In the genomic region with DNA sequence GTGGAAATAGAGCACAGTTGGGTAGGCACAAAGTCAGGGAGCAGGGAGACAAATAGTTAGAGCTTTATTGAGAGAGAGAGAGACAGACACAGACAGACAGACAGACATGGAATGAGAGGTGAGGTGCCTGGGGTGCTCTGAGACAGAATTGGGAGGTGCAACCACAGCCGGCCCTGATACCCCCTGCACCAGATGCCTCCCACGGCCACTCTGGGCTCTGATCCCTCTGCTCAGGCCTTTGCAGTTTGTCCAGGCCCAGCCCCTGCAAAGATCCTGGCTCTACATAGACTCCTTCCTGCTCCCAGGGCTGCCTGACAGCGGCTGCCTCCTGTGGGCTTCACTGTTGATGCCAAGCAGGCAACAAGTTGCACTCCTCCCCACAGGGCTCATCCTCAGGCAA, we compare ENCODE assay signal across 31 cellular contexts.
"Had no signal": no experiment of that assay in that cellular context is flagged by ENCODE, and none has a peak within 500 bp of the region (broad histone marks: within the 10 kb centered on the region; RNA-seq: fewer than 3 reads in every experiment).

No MANE protein-coding gene starts in this region.

- H3K4me1 Mint-ChIP-seq: activated B cell treated with CpG ODN at 0.5 μM for 24 hours; activated T-helper 17 cell treated with anti-CD3 and anti-CD28 coated beads, Interleukin-2, amount 50 U/mL, for 72 hours; T-helper 17 cell had no signal

- H3K27me3 Mint-ChIP-seq: activated B cell treated with CpG ODN at 0.5 μM for 24 hours; activated CD8-positive, alpha-beta T cell treated with anti-CD3 and anti-CD28 coated beads for 36 hours; activated naive CD8-positive, alpha-beta T cell; activated T-helper 17 cell treated with anti-CD3 and anti-CD28 coated beads, Interleukin-2, amount 50 U/mL, for 72 hours; T-helper 17 cell had no signal

- H3K27me3 ChIP-seq: body of pancreas, colonic mucosa had no signal

- H3K36me3 ChIP-seq: colonic mucosa, WERI-Rb-1 had no signal

- H3K4me3 ChIP-seq: body of pancreas, colonic mucosa had no signal

- H3K27ac ChIP-seq: body of pancreas, colonic mucosa, epithelial cell of prostate, WERI-Rb-1 had no signal

- H3K4me3 Mint-ChIP-seq: activated B cell treated with CpG ODN at 0.5 μM for 24 hours; activated CD8-positive, alpha-beta T cell treated with anti-CD3 and anti-CD28 coated beads for 36 hours; activated naive CD8-positive, alpha-beta T cell; activated T-cell treated with anti-CD3 and anti-CD28 coated beads, Interleukin-2, amount 50 U/mL, for 4 hours; activated T-helper 17 cell treated with anti-CD3 and anti-CD28 coated beads, Interleukin-2, amount 50 U/mL, for 72 hours; T-helper 17 cell; T-helper 2 cell treated with Interferon-gamma antibody and Interleukin-4, amounts not matched to agents 5 μg/mL and 100 μg/mL, for 36 hours had no signal

- FAIRE-seq: endometrium, endothelial cell of umbilical vein, frontal cortex had no signal

- H3K4me1 ChIP-seq: body of pancreas, colonic mucosa had no signal

- H3K36me3 Mint-ChIP-seq: activated naive CD8-positive, alpha-beta T cell had no signal

- H3K9me3 ChIP-seq: body of pancreas, colonic mucosa had no signal

- DNase-seq: activated B cell treated with CpG ODN at 0.5 μM for 24 hours; activated CD4-positive, alpha-beta T cell treated with anti-CD3 and anti-CD28 coated beads for 48 hours; activated CD4-positive, alpha-beta T cell treated with anti-CD3 and anti-CD28 coated beads, Interleukin-2, amount 50 U/mL, for 1 hour; activated CD4-positive, alpha-beta T cell treated with anti-CD3 and anti-CD28 coated beads, Interleukin-2, amount 50 U/mL, for 48 hours; activated CD8-positive, alpha-beta memory T cell treated with anti-CD3 and anti-CD28 coated beads for 24 hours; activated CD8-positive, alpha-beta T cell treated with anti-CD3 and anti-CD28 coated beads for 36 hours; activated effector memory CD4-positive, alpha-beta T cell treated with Interleukin-2 at 50 U/mL for 16 hours; activated gamma-delta T cell treated with Interleukin-2 at 50 U/mL for 16 hours; activated naive CD4-positive, alpha-beta T cell treated with anti-CD3 and anti-CD28 coated beads, Interleukin-2, amount 50 U/mL, for 16 hours; activated naive CD4-positive, alpha-beta T cell treated with Interleukin-2 at 50 U/mL for 16 hours; activated T-cell treated with anti-CD3 and anti-CD28 coated beads, Interleukin-2, amount 50 U/mL, for 4 hours; amniotic stem cell; anterior cingulate cortex; body of pancreas; caudate nucleus; colonic mucosa; effector CD8-positive, alpha-beta T cell; foreskin fibroblast; head of caudate nucleus; T-helper 1 cell; T-helper 17 cell; T1000; WERI-Rb-1 had no signal

- ATAC-seq: activated CD4-positive, CD25-positive, alpha-beta regulatory T cell treated with anti-CD3 and anti-CD28 coated beads, Interleukin-2, amount 50 U/mL, for 24 hours; activated CD8-positive, alpha-beta T cell treated with anti-CD3 and anti-CD28 coated beads for 36 hours; activated T-cell treated with anti-CD3 and anti-CD28 coated beads, Interleukin-2, amount 50 U/mL, for 4 hours; activated T-helper 17 cell treated with anti-CD3 and anti-CD28 coated beads, Interleukin-2, amount 50 U/mL, for 72 hours; body of pancreas; T-helper 17 cell had no signal

- H3K27ac Mint-ChIP-seq: activated B cell treated with CpG ODN at 0.5 μM for 24 hours; activated CD8-positive, alpha-beta T cell treated with anti-CD3 and anti-CD28 coated beads for 36 hours; activated naive CD8-positive, alpha-beta T cell; activated T-helper 17 cell treated with anti-CD3 and anti-CD28 coated beads, Interleukin-2, amount 50 U/mL, for 72 hours; T-helper 17 cell; T-helper 2 cell treated with Interferon-gamma antibody and Interleukin-4, amounts not matched to agents 5 μg/mL and 100 μg/mL, for 36 hours had no signal
